ENCODE assay signal across 8 cellular contexts in genomic region chr4:141220655-141221605, GRCh38. TPM values are rescaled to one million over a fixed set of nuclear protein-coding genes. Genes with fewer than 3 reads are reported as not detected.
A peak's percentile ranks its signal among the peaks of the same experiment; 100 is the strongest.
DNase-seq lines count a peak whose midpoint lies in the region; ATAC-seq, FAIRE-seq and TF ChIP-seq lines count a peak whose summit lies in the region.

Gene ZNF330, plus strand, starts transcription at chr4:141220895. Its CDS starts 1,477 bp downstream, at chr4:141222372.

- H3K36me3 Mint-ChIP-seq in GM23338 (ENCODE audit: low read depth) (peaks cover 15% of the 10 kb centered on the region; the same call in 2 of the 3 replicates), neural progenitor cell (no peaks in the 10 kb centered on the region)

- H3K27ac ChIP-seq in GM23338 (ENCODE audit: low read depth), result peak within 1 kb of the TSS; percentile 72
- peak within 1 kb of the TSS; percentile 82 for H3K27ac ChIP-seq in SJSA1
- peak within 1 kb of the TSS; percentile 84 for H3K27ac ChIP-seq in foreskin keratinocyte
- no peak within 1 kb of the TSS for H3K27ac ChIP-seq in neural progenitor cell

- TF ChIP-seq CTCF in GM23338 (conservative IDR thresholded peaks at IDR 0.05; ENCODE audit: low read depth in 2 of 2), result peak; percentile 18 to 41; a peak in 3 of 4 replicates
- peak; percentile 40 for TF ChIP-seq CTCF in foreskin keratinocyte (conservative IDR thresholded peaks at IDR 0.05)
- peak; percentile 34 for TF ChIP-seq CTCF in neural progenitor cell (IDR thresholded peaks at IDR 0.05)

- H3F3A ChIP-seq in GM23338 (replicated peaks; ENCODE audit: low read depth) (no peaks in the 10 kb centered on the region), neural progenitor cell (ENCODE audit: low read depth) (no peaks in the 10 kb centered on the region)

- no peaks in the 10 kb centered on the region for H3K9me2 ChIP-seq in GM23338 (ENCODE audit: insufficient read depth)

- peak; percentile 96 for FAIRE-seq in G401.6 (lab: Jason Lieb, UNC)

- peak within 1 kb of the TSS; percentile 86 for H3K27ac Mint-ChIP-seq in GM23338
- peak within 1 kb of the TSS; percentile 74 for H3K27ac Mint-ChIP-seq in neural progenitor cell

- peak within 1 kb of the TSS; percentile 94 for H2AFZ ChIP-seq in GM23338
- H2AFZ ChIP-seq in neural progenitor cell (replicated peaks), result peak within 1 kb of the TSS; percentile 97

- H3K79me2 ChIP-seq in GM23338 (replicated peaks; ENCODE audit: insufficient read depth) (peaks cover 43% of the 10 kb centered on the region), neural progenitor cell (ENCODE audit: low read depth) (peaks cover 22% of the 10 kb centered on the region)

- H4K20me1 ChIP-seq in GM23338 (replicated peaks; ENCODE audit: insufficient read depth) (0 out of 2 replicates have a peak, but pooled peaks cover 5% of the 10 kb centered on the region), neural progenitor cell (ENCODE audit: low read depth) (peaks cover 5% of the 10 kb centered on the region)

- DNase-seq in GM23338 (ENCODE audit: low spot score), result peak; percentile 89
- peak; percentile 89 for DNase-seq in LHCN-M2 (ENCODE audit: low read depth)
- DNase-seq in SJSA1 (ENCODE audit: low read depth in 1 of 2, low spot score in 2 of 2), result peak; percentile 92 to 96
- DNase-seq in activated naive CD4-positive, alpha-beta T cell (lab: John Stamatoyannopoulos, UW), result peak; percentile 80 to 87 (median 85)
- DNase-seq in foreskin keratinocyte, result peak; percentile 54 to 81
- DNase-seq in neural progenitor cell (ENCODE audit: low spot score), result peak; percentile 89
- peak; percentile 81 for DNase-seq in stromal cell of bone marrow (ENCODE audit: low read depth)

- no peaks in the 10 kb centered on the region for H3K9me3 Mint-ChIP-seq in GM23338
- no peaks in the 10 kb centered on the region for H3K9me3 Mint-ChIP-seq in neural progenitor cell

- peak within 1 kb of the TSS; percentile 80 for H3K4me2 ChIP-seq in GM23338
- H3K4me2 ChIP-seq in neural progenitor cell, result peak within 1 kb of the TSS; percentile 86

- ATAC-seq in GM23338 (peak; percentile 92), foreskin keratinocyte (peak; percentile 90)

- H3K4me3 Mint-ChIP-seq in GM23338 (peak within 1 kb of the TSS; percentile 96), neural progenitor cell (peak within 1 kb of the TSS; percentile 97)

- H3K4me1 Mint-ChIP-seq in GM23338 (peaks cover 15% of the 10 kb centered on the region), neural progenitor cell (peaks cover 20% of the 10 kb centered on the region)

- no peaks in the 10 kb centered on the region for H3K27me3 Mint-ChIP-seq in GM23338 (ENCODE audit: insufficient read depth, low read depth, poor library complexity)
- no peaks in the 10 kb centered on the region for H3K27me3 Mint-ChIP-seq in neural progenitor cell (ENCODE audit: insufficient read depth, low read depth)

- peak within 1 kb of the TSS; percentile 61 for H3K9ac ChIP-seq in neural progenitor cell

- H3K4me1 ChIP-seq in GM23338 (ENCODE audit: insufficient read depth) (peaks cover 10% of the 10 kb centered on the region), SJSA1 (replicated peaks) (peaks cover 6% of the 10 kb centered on the region; the same call in 1 of the 2 replicates), foreskin keratinocyte (no peaks in the 10 kb centered on the region), neural progenitor cell (peaks cover 7% of the 10 kb centered on the region)

- no peaks in the 10 kb centered on the region for H3K9me3 ChIP-seq in SJSA1 (replicated peaks)
- H3K9me3 ChIP-seq in neural progenitor cell (ENCODE audit: low read depth), result no peaks in the 10 kb centered on the region

- H3K36me3 ChIP-seq in GM23338 (ENCODE audit: insufficient read depth) (peaks cover 2% of the 10 kb centered on the region; the same call in 1 of the 2 replicates), SJSA1 (peaks cover 36% of the 10 kb centered on the region), neural progenitor cell (no peaks in the 10 kb centered on the region)

- H3K4me3 ChIP-seq in GM23338, result peak within 1 kb of the TSS; percentile 81
- peak within 1 kb of the TSS; percentile 70 for H3K4me3 ChIP-seq in SJSA1
- peak within 1 kb of the TSS; percentile 89 for H3K4me3 ChIP-seq in neural progenitor cell

- H3K27me3 ChIP-seq in GM23338 (ENCODE audit: insufficient read depth) (no peaks in the 10 kb centered on the region), SJSA1 (replicated peaks) (no peaks in the 10 kb centered on the region), foreskin keratinocyte (no peaks in the 10 kb centered on the region), neural progenitor cell (no peaks in the 10 kb centered on the region)

TF ChIP-seq in GM23338, 12 proteins besides CTCF, POLR2A, EP300 and RAD21 (continues in another document):
- TF ChIP-seq CREB1 (CRISPR knock-in tag; IDR thresholded peaks at IDR 0.05; ENCODE audit: low read depth) (peak; percentile 95), JUNB (IDR thresholded peaks at IDR 0.05; ENCODE audit: unreplicated experiment) (no peak), ZNF114 (CRISPR knock-in tag; IDR thresholded peaks at IDR 0.05) (no peak), STAT1 (IDR thresholded peaks at IDR 0.05; ENCODE audit: unreplicated experiment) (no peak), ZNF462 (CRISPR knock-in tag; IDR thresholded peaks at IDR 0.05) (no peak)

RNA-seq across cellular contexts. Expression of gene ZNF330, which starts in this region (rescaled TPM):
- 29.2 and 32.3 TPM in 2 replicates for total RNA-seq in GM23338 (2014; rRNA removed; shearing (Covaris generic))
- 38.4 and 38.9 TPM in 2 replicates for polyA plus RNA-seq in GM23338 (2016; fragmentation: Nextera tagmentation; extraction: Ambion mirVana)
- 26.2 and 30.0 TPM in 2 replicates for total RNA-seq in LHCN-M2 (2014; rRNA removed)
- polyA plus RNA-seq in LHCN-M2 (2012), result 27.8 TPM
- total RNA-seq in SJSA1 (2014; rRNA removed; shearing (Covaris generic)), result 52.9 and 64.8 TPM in 2 replicates
- total RNA-seq in foreskin keratinocyte, result 32.5 and 36.4 TPM in 2 replicates
- polyA plus RNA-seq in foreskin keratinocyte, result 21.5 and 27.3 TPM in 2 replicates
- 36.9 and 59.2 TPM in 2 replicates for total RNA-seq in neural progenitor cell (ENCODE audit: low replicate concordance)
